8 cellular contexts compared by ENCODE assay signal in the genomic region with DNA sequence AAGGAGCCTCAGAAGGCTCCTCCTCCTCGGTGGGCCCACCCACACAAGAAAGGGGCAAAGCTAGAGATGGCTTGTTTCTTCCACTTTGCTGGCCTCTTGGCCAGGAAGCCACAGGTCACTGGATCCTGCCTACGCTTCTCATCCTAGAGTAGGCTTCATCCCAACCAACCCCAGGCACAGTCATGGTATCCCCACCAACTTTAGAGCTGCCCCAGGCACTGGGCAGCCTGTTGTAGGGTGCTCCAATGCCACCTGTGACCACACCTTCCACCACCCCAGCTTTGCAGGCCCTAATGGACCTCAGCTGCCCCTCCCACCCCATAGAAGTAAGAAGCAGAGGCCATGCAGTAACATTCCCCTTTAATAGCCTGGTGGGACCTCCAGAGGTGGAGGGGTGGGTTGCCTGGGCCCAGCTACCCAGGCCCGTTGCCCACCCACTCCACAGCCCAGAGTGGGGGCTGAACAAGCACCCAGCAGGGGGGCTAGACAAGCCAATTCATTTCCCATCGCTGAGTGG. TPM values are rescaled to one million over a fixed set of nuclear protein-coding genes. Genes with fewer than 3 reads are reported as not detected.
DNase-seq lines count a peak whose midpoint lies in the region; ATAC-seq and TF ChIP-seq lines count a peak whose summit lies in the region.

No MANE protein-coding gene starts in this region.

- H2BK15ac ChIP-seq in H9 (ENCODE audit: low read depth, low read length): no peak overlapping the region

- H4K8ac ChIP-seq in H9 (replicated peaks; ENCODE audit: insufficient read length, low read depth, low read length): no peak overlapping the region

- H3K4ac ChIP-seq in H9 (ENCODE audit: low read depth, low read length): no peak overlapping the region

- no peak overlapping the region for H2BK5ac ChIP-seq in H9 (ENCODE audit: insufficient read length, low read length)

- no peak overlapping the region for H3K56ac ChIP-seq in H9 (ENCODE audit: insufficient read length, low read depth, low read length)

- peak overlapping the region; percentile 48 for H3K9ac ChIP-seq in H9 (ENCODE audit: extremely low read depth, insufficient read length, low read length)
- H3K9ac ChIP-seq in skeletal muscle satellite cell (ENCODE audit: low read depth, low read length): peak overlapping the region; percentile 92

- H3K18ac ChIP-seq in H9 (ENCODE audit: insufficient read length, low read depth, low read length): peak overlapping the region; percentile 8

- H2BK120ac ChIP-seq in H9 (ENCODE audit: low read depth, low read length, poor library complexity, severe bottlenecking): no peak overlapping the region

- no peak overlapping the region for H2AK5ac ChIP-seq in H9 (ENCODE audit: insufficient read length, low read length)

- ATAC-seq in left ventricle myocardium superior (no peak), GM19467 (IDR thresholded peaks at IDR 0.05; ENCODE audit: unreplicated experiment) (no peak)
- ATAC-seq in activated CD4-positive, CD25-positive, alpha-beta regulatory T cell treated with anti-CD3 and anti-CD28 coated beads, Interleukin-2, amount 50 U/mL, for 24 hours: no peak

- peaks cover 27 to 63% (median 47%) of the 10 kb centered on the region in 3 experiments; a peak in 6 of 7 replicates for H3K36me3 Mint-ChIP-seq in H9 (ENCODE audit: insufficient read depth in 1 of 3, low read depth in 3 of 3)
- H3K36me3 Mint-ChIP-seq in activated CD4-positive, alpha-beta memory T cell treated with anti-CD3 and anti-CD28 coated beads for 36 hours: peaks cover 54% of the 10 kb centered on the region

- no peak overlapping the region for H2BK12ac ChIP-seq in H9 (ENCODE audit: insufficient read length, low read depth, low read length)

- no peaks in the 10 kb centered on the region for H3K27me3 ChIP-seq in H9 (ENCODE audit: insufficient read depth, low read length)
- no peaks in the 10 kb centered on the region for H3K27me3 ChIP-seq in skeletal muscle satellite cell (ENCODE audit: control insufficient read depth, insufficient read depth, low read length)

- H4K20me1 ChIP-seq in H9 (ENCODE audit: control insufficient read depth, insufficient read depth, insufficient read length): no peaks in the 10 kb centered on the region

- no peak for TF ChIP-seq CTCF in H9 (conservative IDR thresholded peaks at IDR 0.05)

- no peak overlapping the region for H3K23ac ChIP-seq in H9 (ENCODE audit: insufficient read length, low read depth, low read length)

- CTCF ChIA-PET in activated CD4-positive, alpha-beta memory T cell treated with anti-CD3 and anti-CD28 coated beads for 36 hours (lab: Charles Lee): interaction anchor here (0.6 to 3.0 kb wide), 5 partner anchors 12 to 328 kb away, joined by 3 to 26 read pairs (median 6); partner anchors contain the start of genes TRIM28 and ZBTB45

- no peak overlapping the region for H3K14ac ChIP-seq in H9 (ENCODE audit: insufficient read depth, low read length)

- H3K23me2 ChIP-seq in H9 (ENCODE audit: insufficient read length, low read depth, low read length, poor library complexity, severe bottlenecking): peaks cover 16% of the 10 kb centered on the region

- DNase-seq in H9 (no peak), left ventricle myocardium superior (peak; percentile 31)
- DNase-seq in activated CD4-positive, alpha-beta memory T cell treated with anti-CD3 and anti-CD28 coated beads for 36 hours: no peak
- no peak for DNase-seq in activated CD8-positive, alpha-beta memory T cell treated with anti-CD3 and anti-CD28 coated beads for 24 hours
- no peak for DNase-seq in activated CD4-positive, alpha-beta T cell treated with anti-CD3 and anti-CD28 coated beads for 1 hour

- POLR2A ChIA-PET in activated CD4-positive, alpha-beta memory T cell treated with anti-CD3 and anti-CD28 coated beads for 36 hours (lab: Charles Lee): interaction anchor here (0.8 to 2.7 kb wide), 9 partner anchors 9 to 192 kb away, joined by 3 to 41 read pairs (median 4); partner anchors contain the start of genes MZF1, TRIM28, ZBTB45 and ZNF837

- H3K4me1 ChIP-seq in H9 (ENCODE audit: insufficient read depth, low read length) (no peaks in the 10 kb centered on the region), skeletal muscle satellite cell (ENCODE audit: control insufficient read depth, insufficient read depth, low read length) (peaks cover 39% of the 10 kb centered on the region)

- H3K4me2 ChIP-seq in H9 (ENCODE audit: insufficient read depth, insufficient read length, low read length): peak overlapping the region; percentile 89
- H3K4me2 ChIP-seq in skeletal muscle satellite cell (ENCODE audit: low read length): peak overlapping the region; percentile 97

- H4K91ac ChIP-seq in H9 (ENCODE audit: insufficient read length, low read depth, low read length): no peak overlapping the region

- H3K79me1 ChIP-seq in H9 (ENCODE audit: insufficient read depth, low read depth, low read length, poor library complexity, severe bottlenecking): no peaks in the 10 kb centered on the region

- H3K4me1 Mint-ChIP-seq in H9: peaks cover 26 to 45% of the 10 kb centered on the region in 2 experiments
- peaks cover 48% of the 10 kb centered on the region for H3K4me1 Mint-ChIP-seq in activated CD4-positive, alpha-beta memory T cell treated with anti-CD3 and anti-CD28 coated beads for 36 hours (ENCODE audit: low read depth)

- H3K36me3 ChIP-seq in skeletal muscle satellite cell (ENCODE audit: insufficient read depth, low read length): peaks cover 40% of the 10 kb centered on the region

- H3T11ph ChIP-seq in H9 (ENCODE audit: low read length): no peak overlapping the region

- WGBS in H9 (ENCODE audit: extremely low coverage, insufficient read length, low lambda C conversion rate): no CpG with 5 or more reads among the region's 4 CpGs

- H3K27me3 Mint-ChIP-seq in H9 (ENCODE audit: low read depth): peaks cover 1% of the 10 kb centered on the region; the same call in 1 of the 2 replicates
- H3K27me3 Mint-ChIP-seq in activated CD4-positive, alpha-beta memory T cell treated with anti-CD3 and anti-CD28 coated beads for 36 hours: no peaks in the 10 kb centered on the region

- no peak overlapping the region for H3K27ac ChIP-seq in H9 (ENCODE audit: insufficient read length, low read depth, low read length)

- H2AFZ ChIP-seq in H9 (ENCODE audit: low read length): no peak overlapping the region

- H3K4me3 Mint-ChIP-seq in H9: peak overlapping the region; percentile 96 to 99
- H3K4me3 Mint-ChIP-seq in activated CD4-positive, alpha-beta memory T cell treated with anti-CD3 and anti-CD28 coated beads for 36 hours: peak overlapping the region; percentile 99

- H3K9me3 ChIP-seq in H9 (ENCODE audit: control insufficient read depth, low read depth, low read length): no peaks in the 10 kb centered on the region
- H3K9me3 ChIP-seq in skeletal muscle satellite cell (replicated peaks; ENCODE audit: low read length): no peaks in the 10 kb centered on the region

- peaks cover 8% of the 10 kb centered on the region; the same call in 1 of the 2 replicates for H3K79me2 ChIP-seq in H9 (ENCODE audit: insufficient read depth, low read length)

- no peaks in the 10 kb centered on the region; a peak in 2 of 5 replicates for H3K9me3 Mint-ChIP-seq in H9
- no peaks in the 10 kb centered on the region for H3K9me3 Mint-ChIP-seq in activated CD4-positive, alpha-beta memory T cell treated with anti-CD3 and anti-CD28 coated beads for 36 hours

- peak overlapping the region; percentile 86 for H3K4me3 ChIP-seq in skeletal muscle satellite cell (ENCODE audit: low read length)

- no peak overlapping the region for H4K5ac ChIP-seq in H9 (ENCODE audit: insufficient read length, low read depth, low read length)

- peak overlapping the region; percentile 92 to 99 (median 98); a peak in 6 of 7 replicates for H3K27ac Mint-ChIP-seq in H9
- H3K27ac Mint-ChIP-seq in activated CD4-positive, alpha-beta memory T cell treated with anti-CD3 and anti-CD28 coated beads for 36 hours: peak overlapping the region; percentile 98

- no peak overlapping the region for H2BK20ac ChIP-seq in H9 (ENCODE audit: low read depth, low read length, poor library complexity, severe bottlenecking)

- intact Hi-C loops in activated CD4-positive, alpha-beta memory T cell treated with anti-CD3 and anti-CD28 coated beads for 36 hours (cut with micrococcal nuclease): loop anchor here (1.0 kb wide), 3 partner anchors 11 to 56 kb away; partner anchors contain the start of genes MZF1 and TRIM28
- intact Hi-C loops in left ventricle myocardium superior (cut with micrococcal nuclease): no loop called here

RNA-seq across cellular contexts. Expression of gene CHMP2A, which starts 0.5 kb away (rescaled TPM):
- total RNA-seq in H9 (2021): 105 and 109 TPM in 2 replicates
- 100 to 1,000 TPM; 120 to 122 TPM for total RNA-seq in activated CD4-positive, alpha-beta memory T cell treated with anti-CD3 and anti-CD28 coated beads for 36 hours
- 134 TPM for total RNA-seq in left ventricle myocardium superior
- total RNA-seq in skeletal muscle satellite cell (2012; rRNA removed): 86.4 and 113 TPM in 2 replicates

RNA-seq across cellular contexts. Expression of gene UBE2M, which starts 3.0 kb away (rescaled TPM):
- 127 and 136 TPM in 2 replicates for total RNA-seq in H9 (2021)
- 100 to 1,000 TPM; 107 to 111 TPM for total RNA-seq in activated CD4-positive, alpha-beta memory T cell treated with anti-CD3 and anti-CD28 coated beads for 36 hours
- total RNA-seq in left ventricle myocardium superior: 144 TPM
- 64.6 and 93.0 TPM in 2 replicates for total RNA-seq in skeletal muscle satellite cell (2012; rRNA removed)

RNA-seq across cellular contexts. Expression of gene TRIM28, which starts 11.6 kb away (rescaled TPM):
- 1,058 and 1,084 TPM in 2 replicates for total RNA-seq in H9 (2021)
- total RNA-seq in activated CD4-positive, alpha-beta memory T cell treated with anti-CD3 and anti-CD28 coated beads for 36 hours: 100 to 1,000 TPM; 404 to 408 TPM
- 152 TPM for total RNA-seq in left ventricle myocardium superior
- total RNA-seq in skeletal muscle satellite cell (2012; rRNA removed): 252 and 323 TPM in 2 replicates

RNA-seq across cellular contexts. Expression of gene MZF1, which starts 17.7 kb away (rescaled TPM):
- total RNA-seq in H9 (2021) (23.6 and 24.2 TPM in 2 replicates), left ventricle myocardium superior (11.3 TPM)
- 10 to 100 TPM; 13.3 to 14.4 TPM for total RNA-seq in activated CD4-positive, alpha-beta memory T cell treated with anti-CD3 and anti-CD28 coated beads for 36 hours
- 13.7 and 16.4 TPM in 2 replicates for total RNA-seq in skeletal muscle satellite cell (2012; rRNA removed)

RNA-seq across cellular contexts. Expression of gene ZBTB45, which starts 35.8 kb away (rescaled TPM):
- total RNA-seq in H9 (2021): 18.7 and 18.8 TPM in 2 replicates
- total RNA-seq in activated CD4-positive, alpha-beta memory T cell treated with anti-CD3 and anti-CD28 coated beads for 36 hours: 1 to 10 TPM; 9.9 to 10.0 TPM
- total RNA-seq in left ventricle myocardium superior: 10.4 TPM
- 7.1 and 9.0 TPM in 2 replicates for total RNA-seq in skeletal muscle satellite cell (2012; rRNA removed)
